ENCODE assay signal across 13 cellular contexts in genomic region chr12:2311001-2311778, GRCh38.
DNase-seq lines count a peak whose midpoint lies in the region; ATAC-seq and TF ChIP-seq lines count a peak whose summit lies in the region.
"Had no signal": no experiment of that assay in that cellular context is flagged by ENCODE, and none has a peak within 500 bp of the region (broad histone marks: within the 10 kb centered on the region; RNA-seq: fewer than 3 reads in every experiment).

No MANE protein-coding gene starts in this region.

- H3K9me2 ChIP-seq in SK-N-SH: no peaks in the 10 kb centered on the region

- POLR2A ChIA-PET in SK-N-SH (lab: Yijun Ruan, JAX): no interaction called here

- no peak overlapping the region; a peak in 1 of 4 replicates for H3K4me3 ChIP-seq in SK-N-SH (ENCODE audit: low read depth in 2 of 2, low read length in 1 of 2)
- no peak overlapping the region for H3K4me3 ChIP-seq in skin epidermis
- H3K4me3 ChIP-seq: MG63 had no signal

- no peaks in the 10 kb centered on the region for H3F3A ChIP-seq in SK-N-SH (replicated peaks; ENCODE audit: insufficient read depth)

- in situ Hi-C loops in ACHN (cut with HindIII; ENCODE audit: low pct_ligation_motif_present, low pct_unique_long_range_greater_than_20kb, low sequenced_read_pairs): no loop called here

- no peak for TF ChIP-seq RAD21 in SK-N-SH (IDR thresholded peaks at IDR 0.05; ENCODE audit: low read length)

- CTCF ChIA-PET in SK-N-SH (lab: Yijun Ruan, JAX): interaction anchor here (1.7 kb wide), 1 partner anchor 84 kb away, joined by 3 read pairs; no protein-coding TSS in a partner anchor

- H3K27me3 ChIP-seq in SK-N-SH (ENCODE audit: insufficient read depth): no peaks in the 10 kb centered on the region
- H3K27me3 ChIP-seq: MG63 had no signal

- peak overlapping the region; percentile 53; the same call in 1 of the 2 replicates for H3K4me2 ChIP-seq in SK-N-SH

- H3K9ac ChIP-seq in SK-N-SH: no peak overlapping the region
- H3K9ac ChIP-seq: parathyroid adenoma had no signal

- TF ChIP-seq CTCF in SK-N-SH (IDR thresholded peaks at IDR 0.05): no peak

- H3K9me3 ChIP-seq in SK-N-SH: peaks cover 9% of the 10 kb centered on the region; the same call in 1 of the 2 replicates

- no peaks in the 10 kb centered on the region for H3K36me3 ChIP-seq in SK-N-SH (replicated peaks in 1 of 2; ENCODE audit: control insufficient read depth in 1 of 2, insufficient read depth in 2 of 2, low read length in 1 of 2)
- H3K36me3 ChIP-seq: MG63 had no signal

- DNase-seq in EH (ENCODE audit: low read depth) (peak; percentile 98), SK-N-SH (no peak), fibroblast of peridontal ligament (ENCODE audit: extremely low read depth) (peak; percentile 98), ACHN (no peak), NCI-H82 (lab: John Stamatoyannopoulos, UW) (no peak)
- DNase-seq in stimulated activated CD4-positive, alpha-beta T cell treated with anti-CD3 and anti-CD28 coated beads, Interleukin-12 subunit alpha, Interleukin-12 subunit beta, amount 100 ng/mL, for 4 hours: no peak
- DNase-seq: activated gamma-delta T cell treated with Interleukin-2 at 50 U/mL for 16 hours; CD8-positive, alpha-beta memory T cell; MG63; NCI-H2107 had no signal

- no peak for ATAC-seq in HG03565 (IDR thresholded peaks at IDR 0.05; ENCODE audit: unreplicated experiment)

- H4K20me1 ChIP-seq in SK-N-SH (ENCODE audit: insufficient read depth): no peaks in the 10 kb centered on the region

- H3K27ac ChIP-seq in SK-N-SH (ENCODE audit: low read depth in 2 of 2, low read length in 1 of 2): peak overlapping the region; percentile 9 to 39; a peak in 3 of 4 replicates
- H3K27ac ChIP-seq in skin epidermis: peak overlapping the region in 11 of 21 experiments; percentile 6 to 75 (median 52)
- H3K27ac ChIP-seq: parathyroid adenoma had no signal

- peaks cover 11 to 28% of the 10 kb centered on the region in 2 experiments; a peak in 3 of 4 replicates for H3K4me1 ChIP-seq in SK-N-SH (ENCODE audit: control insufficient read depth in 1 of 2, insufficient read depth in 2 of 2, low read depth in 1 of 2, low read length in 1 of 2)
- H3K4me1 ChIP-seq: parathyroid adenoma had no signal

- H2AFZ ChIP-seq in SK-N-SH (ENCODE audit: low read depth): no peak overlapping the region
- H2AFZ ChIP-seq: parathyroid adenoma had no signal

- no peak for TF ChIP-seq EP300 in SK-N-SH (IDR thresholded peaks at IDR 0.05; ENCODE audit: borderline replicate concordance in 1 of 2, low read depth in 1 of 2, low read length in 1 of 2)

- no peaks in the 10 kb centered on the region for H3K79me2 ChIP-seq in SK-N-SH (ENCODE audit: insufficient read depth)
- H3K79me2 ChIP-seq: parathyroid adenoma had no signal

- 63% methylated on average over 15 of the region's 15 CpGs for WGBS in SK-N-SH (ENCODE audit: low lambda C conversion rate)

TF ChIP-seq in SK-N-SH, 30 proteins besides CTCF, POLR2A, EP300 and RAD21:
- TF ChIP-seq POLR2AphosphoS5 (IDR thresholded peaks at IDR 0.05; ENCODE audit: low read depth, low read length) (peak; percentile 56; the same call in 1 of the 2 replicates), MAX (IDR thresholded peaks at IDR 0.05; ENCODE audit: low read depth) (no peak), TCF12 (IDR thresholded peaks at IDR 0.05) (peak; percentile 96), USF1 (IDR thresholded peaks at IDR 0.05; ENCODE audit: borderline replicate concordance, low read depth) (no peak), RCOR1 (IDR thresholded peaks at IDR 0.05; ENCODE audit: low read length) (0 out of 2 replicates have a peak, but pooled peaks have one; percentile 41), PBX3 (IDR thresholded peaks at IDR 0.05) (0 out of 2 replicates have a peak, but pooled peaks have one; percentile 34)

Comparison
In these comparisons a context has a peak if more than half of its experiments do, and no peak if none do; other contexts are left out.
1. DNase-seq: peak in EH (single experiment) and fibroblast of peridontal ligament (single experiment); none in SK-N-SH (single experiment), ACHN (single experiment), stimulated activated CD4-positive, alpha-beta T cell treated with anti-CD3 and anti-CD28 coated beads, Interleukin-12 subunit alpha, Interleukin-12 subunit beta, amount 100 ng/mL, for 4 hours (single experiment) and NCI-H82 (single experiment).